1 cellular context compared by ENCODE assay signal in the genomic region with DNA sequence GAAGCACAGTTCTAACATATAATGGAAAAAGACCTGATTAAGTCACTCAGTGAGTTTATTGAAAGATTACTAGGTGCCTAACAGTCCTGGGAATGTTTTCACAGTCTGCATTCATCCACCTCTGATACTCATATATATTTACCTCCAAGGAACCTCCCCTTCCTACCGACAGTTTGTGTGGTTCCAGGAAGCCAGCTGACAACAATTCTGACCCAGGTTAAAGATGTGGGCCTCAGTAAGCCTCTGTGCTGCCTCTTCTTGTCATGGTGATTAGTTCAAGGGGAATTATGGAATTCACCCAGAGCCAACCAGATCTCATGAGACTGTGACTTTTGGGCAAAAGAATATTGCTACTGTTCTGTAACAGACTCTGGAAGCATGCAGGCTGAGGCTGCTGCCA.
TF ChIP-seq lines count a peak whose summit lies in the region.

No MANE protein-coding gene starts in this region.

TF ChIP-seq in WTC11, 78 proteins besides CTCF, POLR2A, EP300 and RAD21 (continued from another document):
- TF ChIP-seq, protein P1, sequence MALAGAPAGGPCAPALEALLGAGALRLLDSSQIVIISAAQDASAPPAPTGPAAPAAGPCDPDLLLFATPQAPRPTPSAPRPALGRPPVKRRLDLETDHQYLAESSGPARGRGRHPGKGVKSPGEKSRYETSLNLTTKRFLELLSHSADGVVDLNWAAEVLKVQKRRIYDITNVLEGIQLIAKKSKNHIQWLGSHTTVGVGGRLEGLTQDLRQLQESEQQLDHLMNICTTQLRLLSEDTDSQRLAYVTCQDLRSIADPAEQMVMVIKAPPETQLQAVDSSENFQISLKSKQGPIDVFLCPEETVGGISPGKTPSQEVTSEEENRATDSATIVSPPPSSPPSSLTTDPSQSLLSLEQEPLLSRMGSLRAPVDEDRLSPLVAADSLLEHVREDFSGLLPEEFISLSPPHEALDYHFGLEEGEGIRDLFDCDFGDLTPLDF (CRISPR knock-in tag; IDR thresholded peaks at IDR 0.05): no peak
- TF ChIP-seq, protein P2, sequence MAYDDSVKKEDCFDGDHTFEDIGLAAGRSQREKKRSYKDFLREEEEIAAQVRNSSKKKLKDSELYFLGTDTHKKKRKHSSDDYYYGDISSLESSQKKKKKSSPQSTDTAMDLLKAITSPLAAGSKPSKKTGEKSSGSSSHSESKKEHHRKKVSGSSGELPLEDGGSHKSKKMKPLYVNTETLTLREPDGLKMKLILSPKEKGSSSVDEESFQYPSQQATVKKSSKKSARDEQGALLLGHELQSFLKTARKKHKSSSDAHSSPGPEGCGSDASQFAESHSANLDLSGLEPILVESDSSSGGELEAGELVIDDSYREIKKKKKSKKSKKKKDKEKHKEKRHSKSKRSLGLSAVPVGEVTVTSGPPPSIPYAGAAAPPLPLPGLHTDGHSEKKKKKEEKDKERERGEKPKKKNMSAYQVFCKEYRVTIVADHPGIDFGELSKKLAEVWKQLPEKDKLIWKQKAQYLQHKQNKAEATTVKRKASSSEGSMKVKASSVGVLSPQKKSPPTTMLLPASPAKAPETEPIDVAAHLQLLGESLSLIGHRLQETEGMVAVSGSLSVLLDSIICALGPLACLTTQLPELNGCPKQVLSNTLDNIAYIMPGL (CRISPR knock-in tag; IDR thresholded peaks at IDR 0.05): no peak
- TF ChIP-seq HMGA2 (CRISPR knock-in tag; IDR thresholded peaks at IDR 0.05) (no peak), ESRRA (CRISPR knock-in tag; IDR thresholded peaks at IDR 0.05; ENCODE audit: borderline replicate concordance) (no peak)
